16 cellular contexts compared by ENCODE assay signal in the genomic region with DNA sequence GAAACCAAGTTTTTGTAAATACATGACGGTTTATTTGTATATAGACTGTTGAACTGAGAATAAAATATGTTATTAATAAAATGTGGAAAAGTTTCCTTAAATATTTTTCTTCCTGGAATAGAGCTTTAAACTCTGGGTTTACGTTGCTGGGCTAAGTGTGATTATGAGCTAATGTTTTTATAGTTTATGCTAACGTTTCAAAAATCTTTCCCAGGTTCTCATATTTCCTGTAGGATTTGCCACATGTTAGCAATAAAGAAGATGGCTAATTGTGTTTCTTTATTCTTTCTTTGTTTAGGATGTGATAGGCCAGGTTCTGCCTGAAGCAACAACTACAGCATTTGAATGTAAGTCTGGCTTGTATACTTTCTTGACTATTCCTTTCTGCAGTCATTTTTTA.
"Had no signal": no experiment of that assay in that cellular context is flagged by ENCODE, and none has a peak within 500 bp of the region (broad histone marks: within the 10 kb centered on the region; RNA-seq: fewer than 3 reads in every experiment).

No MANE protein-coding gene starts in this region.

- ATAC-seq: left lobe of liver; naive thymus-derived CD8-positive, alpha-beta T cell had no signal

- H3K36me3 ChIP-seq: breast epithelium had no signal

- H3K27ac Mint-ChIP-seq: activated B cell treated with CpG ODN at 0.5 μM for 24 hours; stimulated activated naive CD8-positive, alpha-beta T cell treated with anti-CD3 and anti-CD28 coated beads, Interleukin-15, Interleukin-2, amounts not matched to agents 100 ng/mL and 50 ng/mL, for 24 hours had no signal

- H3K27ac ChIP-seq: breast epithelium, epithelial cell of prostate, right lobe of liver, suprapubic skin had no signal

- H3K9me3 Mint-ChIP-seq: activated B cell treated with CpG ODN at 0.5 μM for 24 hours; dendritic cell treated with granulocyte-macrophage colony-stimulating factor and Interleukin-4, amounts not matched to agents 40 ng/mL and 50 ng/mL, for 4 days; naive thymus-derived CD8-positive, alpha-beta T cell; stimulated activated naive CD8-positive, alpha-beta T cell treated with anti-CD3 and anti-CD28 coated beads, Interleukin-15, Interleukin-2, amounts not matched to agents 100 ng/mL and 50 ng/mL, for 24 hours had no signal

- H3K4me3 ChIP-seq: breast epithelium, right lobe of liver, suprapubic skin had no signal

- DNase-seq: activated B cell treated with CpG ODN at 0.5 μM for 24 hours; activated CD4-positive, alpha-beta T cell treated with anti-CD3 and anti-CD28 coated beads, Interleukin-2, amount 50 U/mL, for 1 hour; activated naive CD4-positive, alpha-beta T cell; aorta; cerebellar nuclear complex; islet precursor cell; mammary epithelial cell; naive thymus-derived CD8-positive, alpha-beta T cell; T-helper 2 cell had no signal

- H3K4me1 ChIP-seq: breast epithelium, right lobe of liver had no signal

- H3K27me3 ChIP-seq: breast epithelium, right lobe of liver, suprapubic skin had no signal

- H3K9me3 ChIP-seq: breast epithelium, right lobe of liver, suprapubic skin had no signal

- H3K4me3 Mint-ChIP-seq: activated B cell treated with CpG ODN at 0.5 μM for 24 hours; dendritic cell treated with granulocyte-macrophage colony-stimulating factor and Interleukin-4, amounts not matched to agents 40 ng/mL and 50 ng/mL, for 4 days; naive thymus-derived CD8-positive, alpha-beta T cell; stimulated activated naive CD8-positive, alpha-beta T cell treated with anti-CD3 and anti-CD28 coated beads, Interleukin-15, Interleukin-2, amounts not matched to agents 100 ng/mL and 50 ng/mL, for 24 hours had no signal

- H3K27me3 Mint-ChIP-seq: activated B cell treated with CpG ODN at 0.5 μM for 24 hours; dendritic cell treated with granulocyte-macrophage colony-stimulating factor and Interleukin-4, amounts not matched to agents 40 ng/mL and 50 ng/mL, for 4 days; naive thymus-derived CD8-positive, alpha-beta T cell; stimulated activated naive CD8-positive, alpha-beta T cell treated with anti-CD3 and anti-CD28 coated beads, Interleukin-15, Interleukin-2, amounts not matched to agents 100 ng/mL and 50 ng/mL, for 24 hours had no signal
